Comparison of ENCODE assay signal across 8 cellular contexts in the genomic region with DNA sequence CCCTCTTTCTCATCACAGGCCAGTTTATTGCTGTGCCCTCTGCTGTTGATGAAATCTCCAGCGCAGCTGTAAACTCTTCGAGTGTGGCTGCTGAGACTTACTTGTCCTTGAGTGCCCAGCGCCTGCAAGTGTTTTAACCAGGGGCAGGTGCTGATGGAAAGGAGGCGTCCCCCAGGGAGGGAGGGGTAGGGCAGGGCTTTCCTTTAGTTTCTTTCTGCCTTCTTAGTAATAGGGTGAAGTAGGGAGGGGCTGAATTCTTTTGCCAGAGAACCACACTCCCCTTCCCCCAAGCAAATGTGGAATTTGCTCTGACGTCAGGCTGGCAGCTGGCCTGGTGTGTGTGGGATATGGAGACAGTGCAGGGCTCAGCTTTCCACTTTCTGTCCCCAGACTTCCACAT.
A peak's percentile ranks its signal among the peaks of the same experiment; 100 is the strongest.
DNase-seq lines count a peak whose midpoint lies in the region; ATAC-seq and TF ChIP-seq lines count a peak whose summit lies in the region.

No MANE protein-coding gene starts in this region.

- H3K4me1 ChIP-seq in liver (ENCODE audit: control insufficient read depth in 4 of 4, insufficient read depth in 4 of 4, low read length in 3 of 4): peaks cover 0 to 18% (median 8%) of the 10 kb centered on the region in 4 donors

- peak overlapping the region; percentile 65 to 73 for H3K27ac ChIP-seq in coronary artery
- peak overlapping the region; percentile 54 to 75 for H3K27ac ChIP-seq in liver (ENCODE audit: low read depth in 1 of 2, low read length in 2 of 2)

- TF ChIP-seq CTCF in AG09309 (IDR thresholded peaks at IDR 0.05; ENCODE audit: control insufficient read depth, insufficient read depth, low read depth, low read length, missing control alignments) (no peak), coronary artery (IDR thresholded peaks at IDR 0.05) (no peak), liver (IDR thresholded peaks at IDR 0.05; ENCODE audit: low read depth, low read length, missing input control) (no peak)

- DNase-seq in AG09309 (ENCODE audit: low read depth) (peak; percentile 84), NCI-H128 (lab: John Stamatoyannopoulos, UW; ENCODE audit: unreplicated experiment) (peak; percentile 51), coronary artery (ENCODE audit: low spot score) (peak; percentile 90), superior temporal gyrus (ENCODE audit: extremely low spot score) (peak; percentile 73)
- DNase-seq in stimulated activated naive CD8-positive, alpha-beta T cell treated with anti-CD3 and anti-CD28 coated beads, Interleukin-15, Interleukin-2, amounts not matched to agents 100 U/mL and 50 U/mL, for 24 hours: no peak

- H3K9ac ChIP-seq in liver (ENCODE audit: low read depth in 1 of 2, low read length in 2 of 2): peak overlapping the region; percentile 39 to 60

- peak; percentile 26 to 28 for TF ChIP-seq RAD21 in liver (IDR thresholded peaks at IDR 0.05)

- H3K4me3 ChIP-seq in AG09309 (ENCODE audit: control insufficient read depth, low read depth, low read length): no peak overlapping the region
- peak overlapping the region; percentile 45 for H3K4me3 ChIP-seq in coronary artery
- H3K4me3 ChIP-seq in liver (ENCODE audit: low read depth in 1 of 3, low read length in 3 of 3): no peak overlapping the region

- ATAC-seq in GM18907 (IDR thresholded peaks at IDR 0.05; ENCODE audit: unreplicated experiment) (no peak), GM21576 (IDR thresholded peaks at IDR 0.05; ENCODE audit: unreplicated experiment) (no peak)
- ATAC-seq in stimulated activated naive CD8-positive, alpha-beta T cell treated with anti-CD3 and anti-CD28 coated beads, Interleukin-15, Interleukin-2, amounts not matched to agents 100 U/mL and 50 U/mL, for 24 hours: no peak

- H3K36me3 ChIP-seq in liver (ENCODE audit: control insufficient read depth in 4 of 4, insufficient read depth in 3 of 4, low read depth in 1 of 4, low read length in 3 of 4): peaks cover 3 to 53% (median 29%) of the 10 kb centered on the region in 4 donors

- H3K9me3 ChIP-seq in liver (ENCODE audit: control insufficient read depth in 4 of 4, low read length in 3 of 4): no peaks in the 10 kb centered on the region

- 50% methylated on average over 5 of the region's 5 CpGs for WGBS in liver

- no peaks in the 10 kb centered on the region for H3K27me3 ChIP-seq in liver (ENCODE audit: control insufficient read depth in 4 of 4, insufficient read depth in 4 of 4, low read length in 3 of 4)

TF ChIP-seq in liver, 16 proteins besides CTCF, POLR2A, EP300 and RAD21:
- TF ChIP-seq YY1 (IDR thresholded peaks at IDR 0.05) (peak; percentile 41), RXRA (IDR thresholded peaks at IDR 0.05) (peak in 1 of 2 donors; percentile 49), HNF4A (conservative IDR thresholded peaks at IDR 0.05) (peak in 1 of 2 donors; percentile 16), FOXA2 (IDR thresholded peaks at IDR 0.05) (no peak), JUND (IDR thresholded peaks at IDR 0.05) (no peak)
- TF ChIP-seq, protein P1, sequence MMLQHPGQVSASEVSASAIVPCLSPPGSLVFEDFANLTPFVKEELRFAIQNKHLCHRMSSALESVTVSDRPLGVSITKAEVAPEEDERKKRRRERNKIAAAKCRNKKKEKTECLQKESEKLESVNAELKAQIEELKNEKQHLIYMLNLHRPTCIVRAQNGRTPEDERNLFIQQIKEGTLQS (IDR thresholded peaks at IDR 0.05): no peak
- TF ChIP-seq, protein P2, sequence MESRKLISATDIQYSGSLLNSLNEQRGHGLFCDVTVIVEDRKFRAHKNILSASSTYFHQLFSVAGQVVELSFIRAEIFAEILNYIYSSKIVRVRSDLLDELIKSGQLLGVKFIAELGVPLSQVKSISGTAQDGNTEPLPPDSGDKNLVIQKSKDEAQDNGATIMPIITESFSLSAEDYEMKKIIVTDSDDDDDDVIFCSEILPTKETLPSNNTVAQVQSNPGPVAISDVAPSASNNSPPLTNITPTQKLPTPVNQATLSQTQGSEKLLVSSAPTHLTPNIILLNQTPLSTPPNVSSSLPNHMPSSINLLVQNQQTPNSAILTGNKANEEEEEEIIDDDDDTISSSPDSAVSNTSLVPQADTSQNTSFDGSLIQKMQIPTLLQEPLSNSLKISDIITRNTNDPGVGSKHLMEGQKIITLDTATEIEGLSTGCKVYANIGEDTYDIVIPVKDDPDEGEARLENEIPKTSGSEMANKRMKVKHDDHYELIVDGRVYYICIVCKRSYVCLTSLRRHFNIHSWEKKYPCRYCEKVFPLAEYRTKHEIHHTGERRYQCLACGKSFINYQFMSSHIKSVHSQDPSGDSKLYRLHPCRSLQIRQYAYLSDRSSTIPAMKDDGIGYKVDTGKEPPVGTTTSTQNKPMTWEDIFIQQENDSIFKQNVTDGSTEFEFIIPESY (IDR thresholded peaks at IDR 0.05): no peak
TF ChIP-seq in liver: peak in this region for 3.
